1 cellular context compared by ENCODE assay signal in genomic region chr5:138469540-138470321, GRCh38.
TF ChIP-seq lines count a peak whose summit lies in the region.

No MANE protein-coding gene starts in this region.

TF ChIP-seq in HepG2, 621 proteins besides CTCF, POLR2A, EP300 and RAD21 (continued from another document):
- 0 out of 2 replicates have a peak, but pooled peaks have one; percentile 11 for TF ChIP-seq ZNF687 (CRISPR knock-in tag; IDR thresholded peaks at IDR 0.05)
- 0 out of 2 replicates have a peak, but pooled peaks have one; percentile 8 for TF ChIP-seq MYC (CRISPR knock-in tag; IDR thresholded peaks at IDR 0.05; ENCODE audit: borderline replicate concordance)
- TF ChIP-seq USF2 (IDR thresholded peaks at IDR 0.05; ENCODE audit: low read depth, low read length) = peak; percentile 53; the same call in 1 of the 2 replicates
- TF ChIP-seq USF2 (CRISPR knock-in tag; IDR thresholded peaks at IDR 0.05; ENCODE audit: borderline replicate concordance) = no peak
- no peak for TF ChIP-seq LBX2 (CRISPR knock-in tag; IDR thresholded peaks at IDR 0.05; ENCODE audit: borderline replicate concordance)
- TF ChIP-seq ESRRA (CRISPR knock-in tag; IDR thresholded peaks at IDR 0.05; ENCODE audit: low read depth) = no peak
- TF ChIP-seq MEIS1 (CRISPR knock-in tag; IDR thresholded peaks at IDR 0.05; ENCODE audit: borderline replicate concordance) = no peak
- TF ChIP-seq TBL1XR1 (IDR thresholded peaks at IDR 0.05; ENCODE audit: borderline replicate concordance, low read length, partially characterized antibody) = no peak
- TF ChIP-seq ZNF672 (CRISPR knock-in tag; IDR thresholded peaks at IDR 0.05) = no peak
TF ChIP-seq in HepG2: peak in this region for 19.
